In genomic region chr4:77044458-77045124, GRCh38 we compare ENCODE assay signal across 8 cellular contexts. TPM values are rescaled to one million over a fixed set of nuclear protein-coding genes. Genes with fewer than 3 reads are reported as not detected.
A peak's percentile ranks its signal among the peaks of the same experiment; 100 is the strongest.
DNase-seq lines count a peak whose midpoint lies in the region; ATAC-seq, FAIRE-seq and TF ChIP-seq lines count a peak whose summit lies in the region.

No MANE protein-coding gene starts in this region.

- H3K9me3 ChIP-seq in A549 (no peaks in the 10 kb centered on the region), OCI-LY7 (ENCODE audit: low read length) (no peaks in the 10 kb centered on the region)

- H3K4me1 Mint-ChIP-seq in naive B cell: peaks cover 19 to 21% (median 20%) of the 10 kb centered on the region in 3 donors

- peak overlapping the region in 5 of 6 donors; percentile 4 to 84 (median 73) for H3K27ac Mint-ChIP-seq in naive B cell

- BruUV-seq in OCI-LY7 (replicated peaks; lab: Mats Ljungman, UMichigan): no TSS peak

- H4K20me1 ChIP-seq in OCI-LY7 (ENCODE audit: insufficient read depth, low read length): no peaks in the 10 kb centered on the region

- peak in 1 of 2 experiments; percentile 8 for DNase-seq in A549 (ENCODE audit: low read depth in 1 of 2, low spot score in 1 of 2)
- peak; percentile 15 for DNase-seq in GM10266 (ENCODE audit: extremely low spot score)
- peak; percentile 62 for DNase-seq in OCI-LY7 (ENCODE audit: low spot score)
- peak; percentile 15 to 53 for DNase-seq in dermis microvascular lymphatic vessel endothelial cell (ENCODE audit: low read depth in 2 of 2)
- no peak for DNase-seq in naive B cell
- no peak for DNase-seq in NCI-H1436 (lab: John Stamatoyannopoulos, UW)
- no peak for DNase-seq in T-helper 9 cell

- peaks cover 4 to 17% of the 10 kb centered on the region in 2 donors for H3K36me3 Mint-ChIP-seq in naive B cell

- H3K9me3 Mint-ChIP-seq in naive B cell: peaks cover 0 to 5% (median 0%) of the 10 kb centered on the region in 7 donors

- no peaks in the 10 kb centered on the region for H3K79me2 ChIP-seq in OCI-LY7 (ENCODE audit: insufficient read depth, low read depth, low read length)

- H3K4me1 ChIP-seq in A549: 0 out of 3 replicates have a peak, but pooled peaks cover 7% of the 10 kb centered on the region
- H3K4me1 ChIP-seq in OCI-LY7 (ENCODE audit: insufficient read depth, low read length, poor library complexity, severe bottlenecking): peaks cover 8% of the 10 kb centered on the region

- no peak overlapping the region for H3K4me3 Mint-ChIP-seq in naive B cell

- H3K27me3 Mint-ChIP-seq in naive B cell: no peaks in the 10 kb centered on the region

- H3K4me2 ChIP-seq in A549 (no peak overlapping the region), OCI-LY7 (ENCODE audit: low read length) (no peak overlapping the region)

- ATAC-seq in A549 (peak; percentile 52 to 73; a peak in 4 of 6 replicates), naive B cell (ENCODE audit: low read depth in 2 of 2) (no peak), GM21390 (IDR thresholded peaks at IDR 0.05; ENCODE audit: unreplicated experiment) (no peak)

- POLR2A ChIA-PET in A549 (lab: Yijun Ruan, JAX): no interaction called here
- POLR2A ChIA-PET in OCI-LY7 (lab: Charles Lee): interaction anchor here (0.9 to 1.3 kb wide), 3 partner anchors 149 to 159 kb away, joined by 3 to 9 read pairs (median 4); no protein-coding TSS in a partner anchor

- peak; percentile 26 to 42; a peak in 4 of 5 replicates for TF ChIP-seq RAD21 in A549 (conservative IDR thresholded peaks at IDR 0.05 in 1 of 2, IDR thresholded peaks at IDR 0.05 in 1 of 2)

- peak; percentile 60 for TF ChIP-seq CTCF in A549 (IDR thresholded peaks at IDR 0.05)
- TF ChIP-seq CTCF in GM10266 (IDR thresholded peaks at IDR 0.05; ENCODE audit: control insufficient read depth, insufficient read depth, low read depth, missing control alignments): peak; percentile 53
- peak; percentile 95 for TF ChIP-seq CTCF in OCI-LY7 (conservative IDR thresholded peaks at IDR 0.05; ENCODE audit: low read length)

- no peak for FAIRE-seq in A549 (lab: Jason Lieb, UNC)

- TF ChIP-seq EP300 in A549 (IDR thresholded peaks at IDR 0.05): no peak

- H3K9me2 ChIP-seq in OCI-LY7 (ENCODE audit: insufficient read depth, low read length): no peaks in the 10 kb centered on the region

- 47% methylated on average over 4 of the region's 4 CpGs for WGBS in A549 (ENCODE audit: missing lambda C conversion rate)

- no peak for TF ChIP-seq POLR2A in A549 (IDR thresholded peaks at IDR 0.05; ENCODE audit: low read length)

- intact Hi-C loops in OCI-LY7 (cut with micrococcal nuclease; ENCODE audit: unreplicated experiment): loop anchor here (2.0 kb wide), 2 partner anchors 94 to 158 kb away; no protein-coding TSS in a partner anchor

- no peak overlapping the region for H2AFZ ChIP-seq in OCI-LY7 (ENCODE audit: low read length)

- CTCF ChIA-PET in A549 (lab: Yijun Ruan, JAX) (interaction anchor here (0.6 to 4.8 kb wide), 22 partner anchors 9 to 613 kb away, joined by 3 to 26 read pairs (median 4); no protein-coding TSS in a partner anchor), OCI-LY7 (lab: Charles Lee; ENCODE audit: unreplicated experiment) (interaction anchor here (1.0 to 1.5 kb wide), 2 partner anchors 12 to 159 kb away, joined by 3 read pairs; no protein-coding TSS in a partner anchor)

- H3K4me3 ChIP-seq in A549 (no peak overlapping the region), OCI-LY7 (ENCODE audit: low read depth, low read length, poor library complexity, severe bottlenecking) (no peak overlapping the region)

- H3K27ac ChIP-seq in A549: no peak overlapping the region
- H3K27ac ChIP-seq in OCI-LY7 (ENCODE audit: low read depth, low read length, poor library complexity, severe bottlenecking): no peak overlapping the region

- H3K36me3 ChIP-seq in OCI-LY7 (ENCODE audit: insufficient read depth, low read length): peaks cover 75% of the 10 kb centered on the region

TF ChIP-seq in A549, 52 proteins besides CTCF, POLR2A, EP300 and RAD21:
- TF ChIP-seq SMC3 (IDR thresholded peaks at IDR 0.05) (peak; percentile 62), JUNB (IDR thresholded peaks at IDR 0.05) (no peak), HEYL (CRISPR knock-in tag; IDR thresholded peaks at IDR 0.05) (no peak)

RNA-seq across cellular contexts. Expression of gene CCNI, which starts 31.2 kb away (rescaled TPM):
- polyA plus RNA-seq in A549 (2011; rRNA removed) (116 and 117 TPM in 2 replicates), A549 (2017; fragmentation: RNase III; extraction: RNeasy Plus Mini Kit Qiagen cat#74134 plus additional on column Dnase treatment) (68.8 to 79.0 TPM (median 73.8 TPM) in 3 replicates), naive B cell (ENCODE audit: low read depth in 6 of 6) (100 to 1,000 TPM; 406 to 501 (median 453) TPM)
- polyA plus RNA-seq in A549 (2012; cell fraction: cytosol; rRNA removed): 28.0 and 37.5 TPM in 2 replicates
- 8.4 and 10.6 TPM in 2 replicates for polyA plus RNA-seq in A549 (2012; cell fraction: nucleus; rRNA removed)
- polyA minus RNA-seq in A549 (2011; rRNA and poly(A)+ RNA removed): 315 and 353 TPM in 2 replicates
- 105 and 116 TPM in 2 replicates for total RNA-seq in OCI-LY7 (2014; rRNA removed; shearing (Covaris generic))
- total RNA-seq in OCI-LY7 (2022) (293 and 330 TPM in 2 replicates), dermis microvascular lymphatic vessel endothelial cell (67.1 and 98.6 TPM in 2 replicates)

Comparison
In these comparisons a context has a peak if more than half of its experiments do, and no peak if none do; other contexts are left out.
1. ATAC-seq: peak in A549 (2 of 2); none in naive B cell (0 of 2) and GM21390 (single experiment).
2. DNase-seq: peak in GM10266 (single experiment), OCI-LY7 (single experiment) and dermis microvascular lymphatic vessel endothelial cell (2 of 2); none in naive B cell (single experiment), NCI-H1436 (single experiment) and T-helper 9 cell (single experiment).
3. Peak in every context shown above with its lines, with median percentiles within 50 percentile points of each other: CTCF ChIP-seq.